1 cellular context compared by ENCODE assay signal in the genomic region with DNA sequence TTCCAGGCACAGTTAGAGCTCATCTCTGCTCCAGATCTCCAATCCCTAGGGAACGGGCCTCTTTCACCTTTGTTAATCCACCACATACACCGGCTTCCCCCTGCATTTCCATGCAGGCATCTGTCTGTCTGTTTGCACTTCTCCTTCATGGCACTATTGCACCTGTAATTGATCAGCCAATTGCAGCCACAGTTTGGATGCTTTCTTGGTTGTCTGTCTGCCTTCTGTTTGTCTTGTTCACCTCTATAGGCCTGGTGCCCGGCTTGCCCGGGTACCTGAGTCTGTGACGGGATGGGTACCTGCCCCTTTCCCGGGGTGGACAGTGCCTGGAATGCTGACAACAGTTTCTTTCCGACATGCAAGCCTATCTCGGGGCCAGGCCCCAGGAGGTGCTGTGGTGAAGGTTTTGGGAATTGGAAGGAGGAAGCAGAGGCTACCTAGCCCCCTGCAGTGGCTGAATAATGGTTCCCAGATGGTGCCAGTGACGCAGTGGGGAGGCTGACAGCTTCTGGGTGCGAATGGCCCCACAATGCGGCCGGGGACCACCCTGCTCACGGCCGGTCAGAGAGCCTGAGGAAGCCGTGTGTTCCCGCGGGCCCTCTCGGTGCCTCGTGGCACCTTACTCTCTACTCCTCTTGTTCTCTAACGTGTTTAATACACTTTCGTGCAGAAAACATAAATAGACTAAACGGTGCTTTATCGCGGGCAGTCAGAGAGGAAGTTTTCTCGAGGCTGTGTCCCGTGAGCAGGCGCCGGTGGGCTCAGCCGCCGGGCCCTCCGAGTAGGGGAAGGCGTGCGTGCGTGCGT.
TF ChIP-seq lines count a peak whose summit lies in the region.

No MANE protein-coding gene starts in this region.

TF ChIP-seq in K562, 482 proteins besides CTCF, POLR2A, EP300 and RAD21 (continued from another document):
- TF ChIP-seq, protein P1, sequence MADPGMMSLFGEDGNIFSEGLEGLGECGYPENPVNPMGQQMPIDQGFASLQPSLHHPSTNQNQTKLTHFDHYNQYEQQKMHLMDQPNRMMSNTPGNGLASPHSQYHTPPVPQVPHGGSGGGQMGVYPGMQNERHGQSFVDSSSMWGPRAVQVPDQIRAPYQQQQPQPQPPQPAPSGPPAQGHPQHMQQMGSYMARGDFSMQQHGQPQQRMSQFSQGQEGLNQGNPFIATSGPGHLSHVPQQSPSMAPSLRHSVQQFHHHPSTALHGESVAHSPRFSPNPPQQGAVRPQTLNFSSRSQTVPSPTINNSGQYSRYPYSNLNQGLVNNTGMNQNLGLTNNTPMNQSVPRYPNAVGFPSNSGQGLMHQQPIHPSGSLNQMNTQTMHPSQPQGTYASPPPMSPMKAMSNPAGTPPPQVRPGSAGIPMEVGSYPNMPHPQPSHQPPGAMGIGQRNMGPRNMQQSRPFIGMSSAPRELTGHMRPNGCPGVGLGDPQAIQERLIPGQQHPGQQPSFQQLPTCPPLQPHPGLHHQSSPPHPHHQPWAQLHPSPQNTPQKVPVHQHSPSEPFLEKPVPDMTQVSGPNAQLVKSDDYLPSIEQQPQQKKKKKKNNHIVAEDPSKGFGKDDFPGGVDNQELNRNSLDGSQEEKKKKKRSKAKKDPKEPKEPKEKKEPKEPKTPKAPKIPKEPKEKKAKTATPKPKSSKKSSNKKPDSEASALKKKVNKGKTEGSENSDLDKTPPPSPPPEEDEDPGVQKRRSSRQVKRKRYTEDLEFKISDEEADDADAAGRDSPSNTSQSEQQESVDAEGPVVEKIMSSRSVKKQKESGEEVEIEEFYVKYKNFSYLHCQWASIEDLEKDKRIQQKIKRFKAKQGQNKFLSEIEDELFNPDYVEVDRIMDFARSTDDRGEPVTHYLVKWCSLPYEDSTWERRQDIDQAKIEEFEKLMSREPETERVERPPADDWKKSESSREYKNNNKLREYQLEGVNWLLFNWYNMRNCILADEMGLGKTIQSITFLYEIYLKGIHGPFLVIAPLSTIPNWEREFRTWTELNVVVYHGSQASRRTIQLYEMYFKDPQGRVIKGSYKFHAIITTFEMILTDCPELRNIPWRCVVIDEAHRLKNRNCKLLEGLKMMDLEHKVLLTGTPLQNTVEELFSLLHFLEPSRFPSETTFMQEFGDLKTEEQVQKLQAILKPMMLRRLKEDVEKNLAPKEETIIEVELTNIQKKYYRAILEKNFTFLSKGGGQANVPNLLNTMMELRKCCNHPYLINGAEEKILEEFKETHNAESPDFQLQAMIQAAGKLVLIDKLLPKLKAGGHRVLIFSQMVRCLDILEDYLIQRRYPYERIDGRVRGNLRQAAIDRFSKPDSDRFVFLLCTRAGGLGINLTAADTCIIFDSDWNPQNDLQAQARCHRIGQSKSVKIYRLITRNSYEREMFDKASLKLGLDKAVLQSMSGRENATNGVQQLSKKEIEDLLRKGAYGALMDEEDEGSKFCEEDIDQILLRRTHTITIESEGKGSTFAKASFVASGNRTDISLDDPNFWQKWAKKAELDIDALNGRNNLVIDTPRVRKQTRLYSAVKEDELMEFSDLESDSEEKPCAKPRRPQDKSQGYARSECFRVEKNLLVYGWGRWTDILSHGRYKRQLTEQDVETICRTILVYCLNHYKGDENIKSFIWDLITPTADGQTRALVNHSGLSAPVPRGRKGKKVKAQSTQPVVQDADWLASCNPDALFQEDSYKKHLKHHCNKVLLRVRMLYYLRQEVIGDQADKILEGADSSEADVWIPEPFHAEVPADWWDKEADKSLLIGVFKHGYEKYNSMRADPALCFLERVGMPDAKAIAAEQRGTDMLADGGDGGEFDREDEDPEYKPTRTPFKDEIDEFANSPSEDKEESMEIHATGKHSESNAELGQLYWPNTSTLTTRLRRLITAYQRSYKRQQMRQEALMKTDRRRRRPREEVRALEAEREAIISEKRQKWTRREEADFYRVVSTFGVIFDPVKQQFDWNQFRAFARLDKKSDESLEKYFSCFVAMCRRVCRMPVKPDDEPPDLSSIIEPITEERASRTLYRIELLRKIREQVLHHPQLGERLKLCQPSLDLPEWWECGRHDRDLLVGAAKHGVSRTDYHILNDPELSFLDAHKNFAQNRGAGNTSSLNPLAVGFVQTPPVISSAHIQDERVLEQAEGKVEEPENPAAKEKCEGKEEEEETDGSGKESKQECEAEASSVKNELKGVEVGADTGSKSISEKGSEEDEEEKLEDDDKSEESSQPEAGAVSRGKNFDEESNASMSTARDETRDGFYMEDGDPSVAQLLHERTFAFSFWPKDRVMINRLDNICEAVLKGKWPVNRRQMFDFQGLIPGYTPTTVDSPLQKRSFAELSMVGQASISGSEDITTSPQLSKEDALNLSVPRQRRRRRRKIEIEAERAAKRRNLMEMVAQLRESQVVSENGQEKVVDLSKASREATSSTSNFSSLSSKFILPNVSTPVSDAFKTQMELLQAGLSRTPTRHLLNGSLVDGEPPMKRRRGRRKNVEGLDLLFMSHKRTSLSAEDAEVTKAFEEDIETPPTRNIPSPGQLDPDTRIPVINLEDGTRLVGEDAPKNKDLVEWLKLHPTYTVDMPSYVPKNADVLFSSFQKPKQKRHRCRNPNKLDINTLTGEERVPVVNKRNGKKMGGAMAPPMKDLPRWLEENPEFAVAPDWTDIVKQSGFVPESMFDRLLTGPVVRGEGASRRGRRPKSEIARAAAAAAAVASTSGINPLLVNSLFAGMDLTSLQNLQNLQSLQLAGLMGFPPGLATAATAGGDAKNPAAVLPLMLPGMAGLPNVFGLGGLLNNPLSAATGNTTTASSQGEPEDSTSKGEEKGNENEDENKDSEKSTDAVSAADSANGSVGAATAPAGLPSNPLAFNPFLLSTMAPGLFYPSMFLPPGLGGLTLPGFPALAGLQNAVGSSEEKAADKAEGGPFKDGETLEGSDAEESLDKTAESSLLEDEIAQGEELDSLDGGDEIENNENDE (IDR thresholded peaks at IDR 0.05; ENCODE audit: low read depth, low read length) = no peak
- 0 out of 2 replicates have a peak, but pooled peaks have one; percentile 27 for TF ChIP-seq ZNF143 (CRISPR knock-in tag; IDR thresholded peaks at IDR 0.05)
- TF ChIP-seq GTF2F1 (IDR thresholded peaks at IDR 0.05; ENCODE audit: low read depth, low read length) = no peak
- TF ChIP-seq, protein P2, sequence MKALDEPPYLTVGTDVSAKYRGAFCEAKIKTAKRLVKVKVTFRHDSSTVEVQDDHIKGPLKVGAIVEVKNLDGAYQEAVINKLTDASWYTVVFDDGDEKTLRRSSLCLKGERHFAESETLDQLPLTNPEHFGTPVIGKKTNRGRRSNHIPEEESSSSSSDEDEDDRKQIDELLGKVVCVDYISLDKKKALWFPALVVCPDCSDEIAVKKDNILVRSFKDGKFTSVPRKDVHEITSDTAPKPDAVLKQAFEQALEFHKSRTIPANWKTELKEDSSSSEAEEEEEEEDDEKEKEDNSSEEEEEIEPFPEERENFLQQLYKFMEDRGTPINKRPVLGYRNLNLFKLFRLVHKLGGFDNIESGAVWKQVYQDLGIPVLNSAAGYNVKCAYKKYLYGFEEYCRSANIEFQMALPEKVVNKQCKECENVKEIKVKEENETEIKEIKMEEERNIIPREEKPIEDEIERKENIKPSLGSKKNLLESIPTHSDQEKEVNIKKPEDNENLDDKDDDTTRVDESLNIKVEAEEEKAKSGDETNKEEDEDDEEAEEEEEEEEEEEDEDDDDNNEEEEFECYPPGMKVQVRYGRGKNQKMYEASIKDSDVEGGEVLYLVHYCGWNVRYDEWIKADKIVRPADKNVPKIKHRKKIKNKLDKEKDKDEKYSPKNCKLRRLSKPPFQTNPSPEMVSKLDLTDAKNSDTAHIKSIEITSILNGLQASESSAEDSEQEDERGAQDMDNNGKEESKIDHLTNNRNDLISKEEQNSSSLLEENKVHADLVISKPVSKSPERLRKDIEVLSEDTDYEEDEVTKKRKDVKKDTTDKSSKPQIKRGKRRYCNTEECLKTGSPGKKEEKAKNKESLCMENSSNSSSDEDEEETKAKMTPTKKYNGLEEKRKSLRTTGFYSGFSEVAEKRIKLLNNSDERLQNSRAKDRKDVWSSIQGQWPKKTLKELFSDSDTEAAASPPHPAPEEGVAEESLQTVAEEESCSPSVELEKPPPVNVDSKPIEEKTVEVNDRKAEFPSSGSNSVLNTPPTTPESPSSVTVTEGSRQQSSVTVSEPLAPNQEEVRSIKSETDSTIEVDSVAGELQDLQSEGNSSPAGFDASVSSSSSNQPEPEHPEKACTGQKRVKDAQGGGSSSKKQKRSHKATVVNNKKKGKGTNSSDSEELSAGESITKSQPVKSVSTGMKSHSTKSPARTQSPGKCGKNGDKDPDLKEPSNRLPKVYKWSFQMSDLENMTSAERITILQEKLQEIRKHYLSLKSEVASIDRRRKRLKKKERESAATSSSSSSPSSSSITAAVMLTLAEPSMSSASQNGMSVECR (CRISPR knock-in tag; IDR thresholded peaks at IDR 0.05) = peak; percentile 56; the same call in 1 of the 2 replicates
- no peak for TF ChIP-seq DDX20 (tag; IDR thresholded peaks at IDR 0.05; ENCODE audit: low read depth)
- TF ChIP-seq, protein P3, sequence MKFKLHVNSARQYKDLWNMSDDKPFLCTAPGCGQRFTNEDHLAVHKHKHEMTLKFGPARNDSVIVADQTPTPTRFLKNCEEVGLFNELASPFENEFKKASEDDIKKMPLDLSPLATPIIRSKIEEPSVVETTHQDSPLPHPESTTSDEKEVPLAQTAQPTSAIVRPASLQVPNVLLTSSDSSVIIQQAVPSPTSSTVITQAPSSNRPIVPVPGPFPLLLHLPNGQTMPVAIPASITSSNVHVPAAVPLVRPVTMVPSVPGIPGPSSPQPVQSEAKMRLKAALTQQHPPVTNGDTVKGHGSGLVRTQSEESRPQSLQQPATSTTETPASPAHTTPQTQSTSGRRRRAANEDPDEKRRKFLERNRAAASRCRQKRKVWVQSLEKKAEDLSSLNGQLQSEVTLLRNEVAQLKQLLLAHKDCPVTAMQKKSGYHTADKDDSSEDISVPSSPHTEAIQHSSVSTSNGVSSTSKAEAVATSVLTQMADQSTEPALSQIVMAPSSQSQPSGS (CRISPR knock-in tag; IDR thresholded peaks at IDR 0.05) = no peak
